In the genomic region with DNA sequence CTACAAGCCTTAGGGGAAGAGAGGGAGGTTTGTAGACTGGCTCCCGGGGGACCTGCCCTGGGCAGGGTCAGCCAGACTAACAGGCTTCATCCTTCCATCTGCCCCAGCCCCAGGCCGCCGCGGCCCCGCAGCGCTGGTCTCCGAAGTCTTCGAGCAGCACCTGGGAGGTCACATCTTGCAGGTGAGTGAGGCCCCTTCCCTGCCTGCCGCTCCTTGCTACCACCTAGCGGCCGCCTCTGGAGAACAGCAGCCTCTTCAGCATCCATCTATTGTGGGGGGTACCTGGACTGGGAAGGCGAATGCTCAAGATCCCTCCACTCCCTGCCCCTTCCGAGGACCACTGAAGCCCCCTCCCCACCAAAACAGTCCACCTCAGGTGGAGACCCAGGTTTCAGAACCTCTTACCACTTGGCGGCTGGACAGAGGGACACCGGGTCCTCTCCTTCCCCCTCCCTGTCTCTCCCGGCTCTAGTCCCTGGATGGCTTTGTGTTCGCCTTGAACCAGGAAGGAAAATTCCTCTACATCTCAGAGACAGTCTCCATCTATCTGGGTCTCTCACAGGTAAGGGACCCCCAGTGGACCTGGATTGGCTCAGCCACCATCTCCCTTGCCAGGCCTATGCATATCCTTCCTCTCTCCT, we compare ENCODE assay signal across 8 cellular contexts. TPM values are rescaled to one million over a fixed set of nuclear protein-coding genes. Genes with fewer than 3 reads are reported as not detected.
DNase-seq lines count a peak whose midpoint lies in the region; ATAC-seq and TF ChIP-seq lines count a peak whose summit lies in the region.

No MANE protein-coding gene starts in this region.

- H3K9me2 ChIP-seq in OCI-LY7 (ENCODE audit: insufficient read depth, low read length) = no peaks in the 10 kb centered on the region

- H3K9me3 ChIP-seq in AG04450 (ENCODE audit: control insufficient read depth, insufficient read depth, low read length) (no peaks in the 10 kb centered on the region), OCI-LY7 (ENCODE audit: low read length) (no peaks in the 10 kb centered on the region)

- no peak overlapping the region for H2AFZ ChIP-seq in OCI-LY7 (ENCODE audit: low read length)

- TF ChIP-seq CTCF in AG04450 (IDR thresholded peaks at IDR 0.05; ENCODE audit: low read depth, low read length) (peak; percentile 86), GM20000 (IDR thresholded peaks at IDR 0.05; ENCODE audit: extremely low read depth, missing control alignments) (peak; percentile 75), OCI-LY7 (conservative IDR thresholded peaks at IDR 0.05; ENCODE audit: low read length) (peak; percentile 91)

- CTCF ChIA-PET in AG04450 (lab: Charles Lee) (no interaction called here), OCI-LY7 (lab: Charles Lee; ENCODE audit: unreplicated experiment) (no interaction called here)

- ATAC-seq in left ventricle myocardium superior = peak; percentile 44
- no peak for ATAC-seq in GM21786 (IDR thresholded peaks at IDR 0.05; ENCODE audit: unreplicated experiment)

- peaks cover 20% of the 10 kb centered on the region for H3K4me1 ChIP-seq in OCI-LY7 (ENCODE audit: insufficient read depth, low read length, poor library complexity, severe bottlenecking)

- H3K27ac ChIP-seq in AG04450 (ENCODE audit: low read depth, low read length) (no peak overlapping the region), OCI-LY7 (ENCODE audit: low read depth, low read length, poor library complexity, severe bottlenecking) (no peak overlapping the region)

- peaks cover 13% of the 10 kb centered on the region for H3K27me3 ChIP-seq in AG04450 (ENCODE audit: control insufficient read depth, insufficient read depth, low read length)

- intact Hi-C loops in OCI-LY7 (cut with micrococcal nuclease; ENCODE audit: unreplicated experiment) (loop anchor here (2.0 kb wide), 1 partner anchor 19 kb away; no protein-coding TSS in a partner anchor), left ventricle myocardium superior (cut with micrococcal nuclease) (no loop called here)

- POLR2A ChIA-PET in AG04450 (lab: Yijun Ruan, JAX) = no interaction called here
- POLR2A ChIA-PET in OCI-LY7 (lab: Charles Lee) = no interaction called here

- no peaks in the 10 kb centered on the region for H4K20me1 ChIP-seq in OCI-LY7 (ENCODE audit: insufficient read depth, low read length)

- BruUV-seq in OCI-LY7 (replicated peaks; lab: Mats Ljungman, UMichigan) = no TSS peak

- H3K4me3 ChIP-seq in AG04450 (ENCODE audit: low read depth, low read length) (no peak overlapping the region), OCI-LY7 (ENCODE audit: low read depth, low read length, poor library complexity, severe bottlenecking) (no peak overlapping the region)

- no peak overlapping the region for H3K4me2 ChIP-seq in OCI-LY7 (ENCODE audit: low read length)

- H3K79me2 ChIP-seq in OCI-LY7 (ENCODE audit: insufficient read depth, low read depth, low read length) = no peaks in the 10 kb centered on the region

- DNase-seq in AG04450 (ENCODE audit: low read depth, low spot score) (no peak), GM20000 (ENCODE audit: low spot score) (peak; percentile 83), OCI-LY7 (ENCODE audit: low spot score) (peak; percentile 69), left ventricle myocardium superior (peak; percentile 59), NCI-H446 treated with DMSO at 0.1 percent for 48 hours (lab: John Stamatoyannopoulos, UW) (no peak)
- peak; percentile 55 for DNase-seq in activated T-helper 9 cell treated with anti-CD3 and anti-CD28 coated beads, Interleukin-2, amount 50 U/mL, for 16 hours (ENCODE audit: low read depth)
- DNase-seq in stimulated activated CD4-positive, alpha-beta T cell treated with anti-CD3 and anti-CD28 coated beads, Interleukin-12 subunit alpha, Interleukin-12 subunit beta, amount 100 ng/mL, for 4 hours = peak; percentile 64

- H3K36me3 ChIP-seq in OCI-LY7 (ENCODE audit: insufficient read depth, low read length) = no peaks in the 10 kb centered on the region

RNA-seq across cellular contexts. Expression of gene NPAS1, which starts 12.7 kb away (rescaled TPM):
- 0.30 and 0.36 TPM in 2 replicates for polyA plus RNA-seq in AG04450 (2011; rRNA removed)
- 0.37 TPM in 1 of 2 replicates, not detected in the other for polyA minus RNA-seq in AG04450 (2011; rRNA and poly(A)+ RNA removed)
- total RNA-seq in OCI-LY7 (2014; rRNA removed; shearing (Covaris generic)) = 3.4 and 3.5 TPM in 2 replicates
- 8.4 and 14.1 TPM in 2 replicates for total RNA-seq in OCI-LY7 (2022)
- total RNA-seq in left ventricle myocardium superior = 0.32 TPM

RNA-seq across cellular contexts. Expression of gene TMEM160, which starts 16.1 kb away (rescaled TPM):
- 5.3 and 9.3 TPM in 2 replicates for polyA plus RNA-seq in AG04450 (2011; rRNA removed)
- 1.00 and 1.0 TPM in 2 replicates for polyA minus RNA-seq in AG04450 (2011; rRNA and poly(A)+ RNA removed)
- 82.3 and 105 TPM in 2 replicates for total RNA-seq in OCI-LY7 (2014; rRNA removed; shearing (Covaris generic))
- total RNA-seq in OCI-LY7 (2022) (42.5 and 44.8 TPM in 2 replicates), left ventricle myocardium superior (31.6 TPM)

Comparison
In these comparisons a context has a peak if more than half of its experiments do, and no peak if none do; other contexts are left out.
1. DNase-seq: peak in GM20000 (single experiment), OCI-LY7 (single experiment), activated T-helper 9 cell treated with anti-CD3 and anti-CD28 coated beads, Interleukin-2, amount 50 U/mL, for 16 hours (single experiment), left ventricle myocardium superior (single experiment) and stimulated activated CD4-positive, alpha-beta T cell treated with anti-CD3 and anti-CD28 coated beads, Interleukin-12 subunit alpha, Interleukin-12 subunit beta, amount 100 ng/mL, for 4 hours (single experiment); none in AG04450 (single experiment) and NCI-H446 treated with DMSO at 0.1 percent for 48 hours (single experiment).
2. Peak in every context shown above with its lines, with median percentiles within 50 percentile points of each other: CTCF ChIP-seq.